In the genomic region with DNA sequence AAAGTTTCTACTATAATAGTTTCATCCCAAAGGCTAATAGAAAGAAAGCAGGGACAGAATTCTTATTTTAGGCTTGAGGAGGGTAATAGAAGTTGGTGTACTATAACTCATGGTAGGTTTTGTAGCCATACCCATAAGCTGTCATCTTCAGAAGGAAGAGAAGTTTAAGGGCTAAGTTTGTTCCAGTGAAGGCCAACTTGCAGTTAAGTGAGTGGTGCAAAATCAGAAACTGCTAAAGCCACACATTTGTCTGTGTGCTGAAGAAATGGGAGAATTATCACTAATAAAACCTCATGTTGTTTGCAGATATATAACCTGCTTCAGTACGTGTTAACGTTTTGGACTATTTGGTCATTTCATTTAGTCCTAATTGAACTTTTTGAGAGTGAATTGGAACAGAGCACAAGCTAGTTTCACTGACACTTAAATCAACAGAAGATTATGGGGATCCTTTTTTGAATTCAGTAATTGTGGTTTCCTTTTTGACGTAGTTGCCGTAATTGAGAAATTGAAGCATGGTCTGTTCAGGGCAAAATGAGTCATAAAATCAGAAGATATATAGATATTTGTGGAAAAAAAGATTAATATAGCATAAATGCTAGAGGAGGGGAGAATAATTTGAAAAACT, we compare ENCODE assay signal across 8 cellular contexts.
DNase-seq lines count a peak whose midpoint lies in the region; ATAC-seq and TF ChIP-seq lines count a peak whose summit lies in the region.

No MANE protein-coding gene starts in this region.

- peak overlapping the region in 1 of 5 experiments; percentile 75 for H3K27ac Mint-ChIP-seq in brain
- H3K27ac Mint-ChIP-seq in stimulated activated naive B cell treated with anti-CD40 and anti-IgM and Interleukin-4, amounts not matched to agents 10 μg/mL and 1 μg/mL and 100 μg/mL, for 72 hours: peak overlapping the region; percentile 92

- H3K27ac ChIP-seq in HL-60 (replicated peaks) (peak overlapping the region; percentile 17), neuronal stem cell (replicated peaks; ENCODE audit: low read length) (no peak overlapping the region)

- H3K4me1 Mint-ChIP-seq in brain: peaks cover 84% of the 10 kb centered on the region
- H3K4me1 Mint-ChIP-seq in stimulated activated naive B cell treated with anti-CD40 and anti-IgM and Interleukin-4, amounts not matched to agents 10 μg/mL and 1 μg/mL and 100 μg/mL, for 72 hours: peaks cover 39 to 73% of the 10 kb centered on the region in 2 donors

- H4K8ac ChIP-seq in neuronal stem cell (ENCODE audit: low read depth, low read length): no peak overlapping the region

- H4K91ac ChIP-seq in neuronal stem cell (ENCODE audit: low read depth, low read length, poor library complexity): no peak overlapping the region

- no peak overlapping the region for H3K14ac ChIP-seq in neuronal stem cell (ENCODE audit: low read length)

- H2AK5ac ChIP-seq in neuronal stem cell (ENCODE audit: low read depth, low read length): no peak overlapping the region

- no CpG with 5 or more reads among the region's 4 CpGs for WGBS in neuronal stem cell (ENCODE audit: extremely low coverage in 2 of 2, insufficient read length in 2 of 2, insufficient replicate concordance in 1 of 2), 2 donors

- H3K9me3 ChIP-seq in neuronal stem cell (replicated peaks in 1 of 2; ENCODE audit: control insufficient read depth in 2 of 2, insufficient read depth in 1 of 2, low read depth in 1 of 2, low read length in 2 of 2): no peaks in the 10 kb centered on the region

- H3K4me1 ChIP-seq in neuronal stem cell (ENCODE audit: control insufficient read depth in 2 of 2, insufficient read depth in 1 of 2, low read depth in 1 of 2, low read length in 2 of 2): peaks cover 12 to 31% of the 10 kb centered on the region in 2 donors

- no peaks in the 10 kb centered on the region for H3K79me1 ChIP-seq in neuronal stem cell (ENCODE audit: low read depth, low read length)

- TF ChIP-seq CTCF in HL-60 (IDR thresholded peaks at IDR 0.05; ENCODE audit: insufficient read depth, low read length): no peak
- no peak for TF ChIP-seq CTCF in brain (conservative IDR thresholded peaks at IDR 0.05)

- H3K4me2 ChIP-seq in neuronal stem cell (ENCODE audit: insufficient read depth, low read length, poor library complexity, severe bottlenecking): no peak overlapping the region

- H3K27me3 Mint-ChIP-seq in brain: peaks cover 4% of the 10 kb centered on the region
- no peaks in the 10 kb centered on the region for H3K27me3 Mint-ChIP-seq in stimulated activated naive B cell treated with anti-CD40 and anti-IgM and Interleukin-4, amounts not matched to agents 10 μg/mL and 1 μg/mL and 100 μg/mL, for 72 hours

- no peak overlapping the region for H3K18ac ChIP-seq in neuronal stem cell (ENCODE audit: low read length)

- H3K9ac ChIP-seq in neuronal stem cell (ENCODE audit: low read depth, low read length, poor library complexity): no peak overlapping the region

- no peak overlapping the region for H3K4me3 ChIP-seq in HL-60 (replicated peaks; ENCODE audit: insufficient read depth, low read length)
- no peak overlapping the region for H3K4me3 ChIP-seq in neuronal stem cell (ENCODE audit: low read length in 2 of 2)

- H3K4ac ChIP-seq in neuronal stem cell (ENCODE audit: low read length): no peak overlapping the region

- H3K36me3 Mint-ChIP-seq in brain: no peaks in the 10 kb centered on the region
- H3K36me3 Mint-ChIP-seq in stimulated activated naive B cell treated with anti-CD40 and anti-IgM and Interleukin-4, amounts not matched to agents 10 μg/mL and 1 μg/mL and 100 μg/mL, for 72 hours: peaks cover 0 to 11% of the 10 kb centered on the region in 2 donors

- peak; percentile 75 to 79 for ATAC-seq in activated CD4-positive, CD25-positive, alpha-beta regulatory T cell treated with anti-CD3 and anti-CD28 coated beads, Interleukin-2, amount 50 U/mL, for 24 hours
- peak; percentile 92 to 93 for ATAC-seq in stimulated activated naive B cell treated with anti-CD40 and anti-IgM and Interleukin-4, amounts not matched to agents 10 μg/mL and 1 μg/mL and 100 μg/mL, for 72 hours (replicated peaks)

- H3K23ac ChIP-seq in neuronal stem cell (ENCODE audit: low read depth, low read length, poor library complexity): no peak overlapping the region

- peak overlapping the region in 3 of 5 experiments; percentile 22 to 35 (median 32) for H3K4me3 Mint-ChIP-seq in brain
- peak overlapping the region; percentile 49 to 69 for H3K4me3 Mint-ChIP-seq in stimulated activated naive B cell treated with anti-CD40 and anti-IgM and Interleukin-4, amounts not matched to agents 10 μg/mL and 1 μg/mL and 100 μg/mL, for 72 hours

- no peaks in the 10 kb centered on the region for H3K9me3 Mint-ChIP-seq in brain
- no peaks in the 10 kb centered on the region for H3K9me3 Mint-ChIP-seq in stimulated activated naive B cell treated with anti-CD40 and anti-IgM and Interleukin-4, amounts not matched to agents 10 μg/mL and 1 μg/mL and 100 μg/mL, for 72 hours

- no peak overlapping the region for H2BK12ac ChIP-seq in neuronal stem cell (ENCODE audit: low read length)

- H2BK15ac ChIP-seq in neuronal stem cell (ENCODE audit: low read length): no peak overlapping the region

- DNase-seq in activated CD4-positive, CD25-positive, alpha-beta regulatory T cell (lab: John Stamatoyannopoulos, UW): no peak
- DNase-seq in HL-60 (ENCODE audit: low read depth in 1 of 2, low spot score in 1 of 2) (peak; percentile 19 to 68), nucleus accumbens (lab: John Stamatoyannopoulos, UW) (no peak), NCI-H2171 treated with DMSO at 0.1 percent for 48 hours (lab: John Stamatoyannopoulos, UW) (no peak), neuronal stem cell (ENCODE audit: low spot score) (no peak)
- DNase-seq in stimulated activated naive B cell treated with anti-CD40 and anti-IgM and Interleukin-4, amounts not matched to agents 10 μg/mL and 1 μg/mL and 100 μg/mL, for 72 hours: no peak

- H2AFZ ChIP-seq in neuronal stem cell (ENCODE audit: low read length): no peak overlapping the region

- no peaks in the 10 kb centered on the region for H3K36me3 ChIP-seq in neuronal stem cell (replicated peaks in 1 of 2; ENCODE audit: control insufficient read depth in 2 of 2, insufficient read depth in 2 of 2, low read length in 2 of 2)

- H3K27me3 ChIP-seq in HL-60 (ENCODE audit: insufficient read depth, poor library complexity, severe bottlenecking) (no peaks in the 10 kb centered on the region), neuronal stem cell (ENCODE audit: control insufficient read depth in 3 of 3, insufficient read depth in 3 of 3, low read depth in 1 of 3, low read length in 3 of 3) (no peaks in the 10 kb centered on the region)

- no peak overlapping the region for H2BK5ac ChIP-seq in neuronal stem cell (ENCODE audit: low read length)

- no peak overlapping the region for H2BK120ac ChIP-seq in neuronal stem cell (ENCODE audit: low read depth, low read length)

Comparison
In these comparisons a context has a peak if more than half of its experiments do, and no peak if none do; other contexts are left out.
1. DNase-seq: peak in HL-60 (2 of 2); none in activated CD4-positive, CD25-positive, alpha-beta regulatory T cell (0 of 4), stimulated activated naive B cell treated with anti-CD40 and anti-IgM and Interleukin-4, amounts not matched to agents 10 μg/mL and 1 μg/mL and 100 μg/mL, for 72 hours (single experiment), nucleus accumbens (0 of 56), NCI-H2171 treated with DMSO at 0.1 percent for 48 hours (single experiment) and neuronal stem cell (single experiment).